8 cellular contexts compared by ENCODE assay signal in genomic region chr1:30757196-30757949, GRCh38. TPM values are rescaled to one million over a fixed set of nuclear protein-coding genes. Genes with fewer than 3 reads are reported as not detected.
DNase-seq lines count a peak whose midpoint lies in the region; ATAC-seq lines count a peak whose summit lies in the region.

Gene LAPTM5 (minus strand): TSS chr1:30757774. CDS start chr1:30757745, 29 bp downstream.

- H3K4me3 ChIP-seq in HAP-1, result no peak within 1 kb of the TSS

- H3K4me1 ChIP-seq in HAP-1, result no peaks in the 10 kb centered on the region

- peak within 1 kb of the TSS; percentile 92 to 100 (median 98) for H3K4me3 Mint-ChIP-seq in naive thymus-derived CD8-positive, alpha-beta T cell

- no peaks in the 10 kb centered on the region for H3K36me3 ChIP-seq in HAP-1 (replicated peaks)

- H3K27ac Mint-ChIP-seq in naive thymus-derived CD8-positive, alpha-beta T cell, result peak within 1 kb of the TSS; percentile 90 to 99 (median 99)

- H3K27me3 ChIP-seq in HAP-1 (ENCODE audit: low read depth), result no peaks in the 10 kb centered on the region; the same call in 1 of the 2 replicates

- peaks cover 0 to 13% (median 5%) of the 10 kb centered on the region in 3 donors for H3K36me3 Mint-ChIP-seq in naive thymus-derived CD8-positive, alpha-beta T cell

- no peaks in the 10 kb centered on the region for H3K9me3 Mint-ChIP-seq in naive thymus-derived CD8-positive, alpha-beta T cell

- H3K4me1 Mint-ChIP-seq in naive thymus-derived CD8-positive, alpha-beta T cell, result peaks cover 55 to 94% (median 82%) of the 10 kb centered on the region in 4 donors

- no peaks in the 10 kb centered on the region for H3K27me3 Mint-ChIP-seq in naive thymus-derived CD8-positive, alpha-beta T cell

- ATAC-seq in naive thymus-derived CD8-positive, alpha-beta T cell, result peak; percentile 22 to 46
- ATAC-seq in HG03095 (IDR thresholded peaks at IDR 0.05; ENCODE audit: unreplicated experiment), result no peak

- DNase-seq in KG1 (lab: John Stamatoyannopoulos, UW) (peak; percentile 49), NCI-H345 treated with DMSO at 0.1 percent for 48 hours (lab: John Stamatoyannopoulos, UW; ENCODE audit: unreplicated experiment) (no peak), HAP-1 (ENCODE audit: low spot score in 2 of 2) (no peak), occipital lobe (lab: John Stamatoyannopoulos, UW) (no peak)
- DNase-seq in activated CD4-positive, alpha-beta T cell treated with anti-CD3 and anti-CD28 coated beads for 48 hours, result peak; percentile 65
- DNase-seq in effector CD8-positive, alpha-beta T cell (lab: John Stamatoyannopoulos, UW), result peak; percentile 42
- DNase-seq in naive thymus-derived CD8-positive, alpha-beta T cell, result peak; percentile 43 to 78 (median 59)

- in situ Hi-C loops in HAP-1 (cut with MboI; ENCODE audit: low sequenced_read_pairs), result no loop called here

- no peaks in the 10 kb centered on the region for H3K9me3 ChIP-seq in HAP-1

- POLR2A ChIA-PET in naive thymus-derived CD8-positive, alpha-beta T cell (lab: Charles Lee), result interaction anchor here (0.8 to 41.4 kb wide), 5 partner anchors 2 to 25 kb away, joined by 3 to 1432 read pairs (median 24); partner anchors contain the start of genes LAPTM5 and MATN1

RNA-seq across cellular contexts. Expression of gene LAPTM5, which starts in this region (rescaled TPM):
- total RNA-seq in naive thymus-derived CD8-positive, alpha-beta T cell, result 100 to 1,000 TPM; 565 to 585 TPM
- polyA plus RNA-seq in naive thymus-derived CD8-positive, alpha-beta T cell, result 100 to 1,000 TPM; 534 to 602 (median 561) TPM
- 3.9 TPM for total RNA-seq in occipital lobe

Comparison
In these comparisons a context has a peak if more than half of its experiments do, and no peak if none do; other contexts are left out.
1. RNA of gene LAPTM5 (total RNA-seq): 565 to 585 TPM in naive thymus-derived CD8-positive, alpha-beta T cell; 3.9 TPM in occipital lobe (single experiment); every median in the first group is over 100 times any median in the second.
2. DNase-seq: peak in KG1 (single experiment), activated CD4-positive, alpha-beta T cell treated with anti-CD3 and anti-CD28 coated beads for 48 hours (single experiment), effector CD8-positive, alpha-beta T cell (single experiment) and naive thymus-derived CD8-positive, alpha-beta T cell (10 of 10); none in NCI-H345 treated with DMSO at 0.1 percent for 48 hours (single experiment), HAP-1 (0 of 2) and occipital lobe (single experiment).